In genomic region chr11:70740475-70740825, GRCh38 we compare ENCODE assay signal across 21 cellular contexts.
"Had no signal": no experiment of that assay in that cellular context is flagged by ENCODE, and none has a peak within 500 bp of the region (broad histone marks: within the 10 kb centered on the region; RNA-seq: fewer than 3 reads in every experiment).

No MANE protein-coding gene starts in this region.

- H3K9me3 ChIP-seq: esophagus squamous epithelium, left ventricle myocardium inferior, pancreas, transverse colon had no signal

- ATAC-seq: activated CD8-positive, alpha-beta T cell treated with anti-CD3 and anti-CD28 coated beads for 36 hours; activated T-cell treated with anti-CD3 and anti-CD28 coated beads, Interleukin-2, amount 50 U/mL, for 4 hours; activated T-helper 17 cell treated with anti-CD3 and anti-CD28 coated beads, Interleukin-2, amount 50 U/mL, for 72 hours; pancreas; right cardiac atrium had no signal

- H3K4me1 ChIP-seq: esophagus squamous epithelium, left ventricle myocardium inferior, pancreas, transverse colon had no signal

- H3K27ac Mint-ChIP-seq: activated B cell treated with CpG ODN at 0.5 μM for 24 hours; activated CD8-positive, alpha-beta T cell treated with anti-CD3 and anti-CD28 coated beads for 36 hours; activated naive CD4-positive, alpha-beta T cell treated with anti-CD3 and anti-CD28 coated beads, Interleukin-2, amount 50 U/mL, for 24 hours; activated T-helper 17 cell treated with anti-CD3 and anti-CD28 coated beads, Interleukin-2, amount 50 U/mL, for 72 hours; nephron had no signal

- H3K27ac ChIP-seq: epithelial cell of prostate, esophagus squamous epithelium, left ventricle myocardium inferior, pancreas, transverse colon had no signal

- H3K27me3 ChIP-seq: pancreas, transverse colon had no signal

- DNase-seq: activated B cell treated with CpG ODN at 0.5 μM for 24 hours; activated CD4-positive, alpha-beta T cell treated with anti-CD3 and anti-CD28 coated beads, Interleukin-2, amount 50 U/mL, for 1 hour; activated CD8-positive, alpha-beta T cell treated with anti-CD3 and anti-CD28 coated beads for 36 hours; activated T-cell treated with anti-CD3 and anti-CD28 coated beads, Interleukin-2, amount 50 U/mL, for 4 hours; anterior cingulate cortex; dermis blood vessel endothelial cell; effector CD4-positive, alpha-beta T cell; esophagus squamous epithelium; foreskin melanocyte; left ventricle myocardium inferior; stimulated activated CD4-positive, alpha-beta T cell treated with anti-CD3 and anti-CD28 coated beads, Interleukin-2, amount 100 ng/mL, for 48 hours; stimulated activated naive CD4-positive, alpha-beta T cell treated with Interleukin-2 at 50 U/mL for 16 hours; T-helper 2 cell; transverse colon had no signal

- H3K9me3 Mint-ChIP-seq: activated B cell treated with CpG ODN at 0.5 μM for 24 hours; activated CD8-positive, alpha-beta T cell treated with anti-CD3 and anti-CD28 coated beads for 36 hours; activated naive CD4-positive, alpha-beta T cell treated with anti-CD3 and anti-CD28 coated beads, Interleukin-2, amount 50 U/mL, for 24 hours; activated T-cell treated with anti-CD3 and anti-CD28 coated beads, Interleukin-2, amount 50 U/mL, for 4 hours; activated T-helper 17 cell treated with anti-CD3 and anti-CD28 coated beads, Interleukin-2, amount 50 U/mL, for 72 hours; central memory CD8-positive, alpha-beta T cell; nephron had no signal

- H3K36me3 ChIP-seq: esophagus squamous epithelium, left ventricle myocardium inferior, pancreas, transverse colon had no signal

- H3K36me3 Mint-ChIP-seq: activated naive CD4-positive, alpha-beta T cell treated with anti-CD3 and anti-CD28 coated beads, Interleukin-2, amount 50 U/mL, for 24 hours had no signal

- H3K4me3 ChIP-seq: esophagus squamous epithelium, left ventricle myocardium inferior, pancreas, transverse colon had no signal

- H3K4me1 Mint-ChIP-seq: activated B cell treated with CpG ODN at 0.5 μM for 24 hours; activated naive CD4-positive, alpha-beta T cell treated with anti-CD3 and anti-CD28 coated beads, Interleukin-2, amount 50 U/mL, for 24 hours; activated T-helper 17 cell treated with anti-CD3 and anti-CD28 coated beads, Interleukin-2, amount 50 U/mL, for 72 hours; central memory CD8-positive, alpha-beta T cell; nephron had no signal

- H3K4me3 Mint-ChIP-seq: activated B cell treated with CpG ODN at 0.5 μM for 24 hours; activated CD8-positive, alpha-beta T cell treated with anti-CD3 and anti-CD28 coated beads for 36 hours; activated naive CD4-positive, alpha-beta T cell treated with anti-CD3 and anti-CD28 coated beads, Interleukin-2, amount 50 U/mL, for 24 hours; activated T-cell treated with anti-CD3 and anti-CD28 coated beads, Interleukin-2, amount 50 U/mL, for 4 hours; activated T-helper 17 cell treated with anti-CD3 and anti-CD28 coated beads, Interleukin-2, amount 50 U/mL, for 72 hours; central memory CD8-positive, alpha-beta T cell; nephron had no signal
